In the genomic region with DNA sequence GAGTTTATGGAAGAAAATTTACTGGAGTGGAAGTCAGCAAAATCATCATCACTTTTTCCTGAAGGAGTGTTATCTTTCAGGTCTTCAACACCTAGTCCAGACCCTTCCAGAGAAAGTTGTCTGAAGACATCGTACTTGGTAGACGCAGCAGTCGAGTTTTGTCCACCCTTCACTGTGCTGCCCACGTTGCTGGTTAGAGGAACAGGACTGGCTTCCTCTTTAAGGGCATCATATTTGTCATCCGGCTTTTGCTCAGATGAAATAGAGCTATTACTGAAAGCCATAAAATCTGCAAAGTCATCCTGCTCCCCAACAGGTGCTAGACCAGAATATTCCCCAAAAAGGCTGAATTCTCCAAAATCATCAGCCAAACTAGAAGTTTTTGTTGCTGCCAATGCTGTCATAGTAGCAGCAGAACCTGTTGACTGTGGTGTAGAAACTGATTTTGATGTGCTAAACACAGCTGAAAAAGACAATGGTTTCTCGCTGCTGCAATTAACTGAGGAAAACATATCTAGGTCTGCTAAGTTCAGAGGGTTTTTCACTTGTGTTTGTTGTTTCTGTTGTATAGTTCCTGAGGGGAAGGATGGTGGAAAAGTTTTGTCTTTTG, we compare ENCODE assay signal across 2 cellular contexts.
TF ChIP-seq lines count a peak whose summit lies in the region.

No MANE protein-coding gene starts in this region.

TF ChIP-seq in SK-N-SH, 30 proteins besides CTCF, POLR2A, EP300 and RAD21:
- no peak for TF ChIP-seq GABPA (IDR thresholded peaks at IDR 0.05; ENCODE audit: low read depth)
- TF ChIP-seq, protein P1, sequence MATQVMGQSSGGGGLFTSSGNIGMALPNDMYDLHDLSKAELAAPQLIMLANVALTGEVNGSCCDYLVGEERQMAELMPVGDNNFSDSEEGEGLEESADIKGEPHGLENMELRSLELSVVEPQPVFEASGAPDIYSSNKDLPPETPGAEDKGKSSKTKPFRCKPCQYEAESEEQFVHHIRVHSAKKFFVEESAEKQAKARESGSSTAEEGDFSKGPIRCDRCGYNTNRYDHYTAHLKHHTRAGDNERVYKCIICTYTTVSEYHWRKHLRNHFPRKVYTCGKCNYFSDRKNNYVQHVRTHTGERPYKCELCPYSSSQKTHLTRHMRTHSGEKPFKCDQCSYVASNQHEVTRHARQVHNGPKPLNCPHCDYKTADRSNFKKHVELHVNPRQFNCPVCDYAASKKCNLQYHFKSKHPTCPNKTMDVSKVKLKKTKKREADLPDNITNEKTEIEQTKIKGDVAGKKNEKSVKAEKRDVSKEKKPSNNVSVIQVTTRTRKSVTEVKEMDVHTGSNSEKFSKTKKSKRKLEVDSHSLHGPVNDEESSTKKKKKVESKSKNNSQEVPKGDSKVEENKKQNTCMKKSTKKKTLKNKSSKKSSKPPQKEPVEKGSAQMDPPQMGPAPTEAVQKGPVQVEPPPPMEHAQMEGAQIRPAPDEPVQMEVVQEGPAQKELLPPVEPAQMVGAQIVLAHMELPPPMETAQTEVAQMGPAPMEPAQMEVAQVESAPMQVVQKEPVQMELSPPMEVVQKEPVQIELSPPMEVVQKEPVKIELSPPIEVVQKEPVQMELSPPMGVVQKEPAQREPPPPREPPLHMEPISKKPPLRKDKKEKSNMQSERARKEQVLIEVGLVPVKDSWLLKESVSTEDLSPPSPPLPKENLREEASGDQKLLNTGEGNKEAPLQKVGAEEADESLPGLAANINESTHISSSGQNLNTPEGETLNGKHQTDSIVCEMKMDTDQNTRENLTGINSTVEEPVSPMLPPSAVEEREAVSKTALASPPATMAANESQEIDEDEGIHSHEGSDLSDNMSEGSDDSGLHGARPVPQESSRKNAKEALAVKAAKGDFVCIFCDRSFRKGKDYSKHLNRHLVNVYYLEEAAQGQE (IDR thresholded peaks at IDR 0.05; ENCODE audit: low read depth, low read length), result no peak
- no peak for TF ChIP-seq NRF1 (IDR thresholded peaks at IDR 0.05; ENCODE audit: low read depth, low read length)
- TF ChIP-seq RFX5 (IDR thresholded peaks at IDR 0.05; ENCODE audit: low read length), result no peak
- TF ChIP-seq, protein P2, sequence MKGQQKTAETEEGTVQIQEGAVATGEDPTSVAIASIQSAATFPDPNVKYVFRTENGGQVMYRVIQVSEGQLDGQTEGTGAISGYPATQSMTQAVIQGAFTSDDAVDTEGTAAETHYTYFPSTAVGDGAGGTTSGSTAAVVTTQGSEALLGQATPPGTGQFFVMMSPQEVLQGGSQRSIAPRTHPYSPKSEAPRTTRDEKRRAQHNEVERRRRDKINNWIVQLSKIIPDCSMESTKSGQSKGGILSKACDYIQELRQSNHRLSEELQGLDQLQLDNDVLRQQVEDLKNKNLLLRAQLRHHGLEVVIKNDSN (IDR thresholded peaks at IDR 0.05; ENCODE audit: borderline replicate concordance, low read depth), result no peak
- TF ChIP-seq MXI1 (IDR thresholded peaks at IDR 0.05; ENCODE audit: low read depth, low read length), result no peak
- TF ChIP-seq YY1 (IDR thresholded peaks at IDR 0.05; ENCODE audit: low read depth), result no peak
- no peak for TF ChIP-seq MAX (IDR thresholded peaks at IDR 0.05; ENCODE audit: low read depth)
- TF ChIP-seq RXRA (IDR thresholded peaks at IDR 0.05; ENCODE audit: borderline replicate concordance, low read depth), result no peak
- TF ChIP-seq POLR2AphosphoS5 (IDR thresholded peaks at IDR 0.05; ENCODE audit: low read depth, low read length), result no peak
- TF ChIP-seq, protein P3, sequence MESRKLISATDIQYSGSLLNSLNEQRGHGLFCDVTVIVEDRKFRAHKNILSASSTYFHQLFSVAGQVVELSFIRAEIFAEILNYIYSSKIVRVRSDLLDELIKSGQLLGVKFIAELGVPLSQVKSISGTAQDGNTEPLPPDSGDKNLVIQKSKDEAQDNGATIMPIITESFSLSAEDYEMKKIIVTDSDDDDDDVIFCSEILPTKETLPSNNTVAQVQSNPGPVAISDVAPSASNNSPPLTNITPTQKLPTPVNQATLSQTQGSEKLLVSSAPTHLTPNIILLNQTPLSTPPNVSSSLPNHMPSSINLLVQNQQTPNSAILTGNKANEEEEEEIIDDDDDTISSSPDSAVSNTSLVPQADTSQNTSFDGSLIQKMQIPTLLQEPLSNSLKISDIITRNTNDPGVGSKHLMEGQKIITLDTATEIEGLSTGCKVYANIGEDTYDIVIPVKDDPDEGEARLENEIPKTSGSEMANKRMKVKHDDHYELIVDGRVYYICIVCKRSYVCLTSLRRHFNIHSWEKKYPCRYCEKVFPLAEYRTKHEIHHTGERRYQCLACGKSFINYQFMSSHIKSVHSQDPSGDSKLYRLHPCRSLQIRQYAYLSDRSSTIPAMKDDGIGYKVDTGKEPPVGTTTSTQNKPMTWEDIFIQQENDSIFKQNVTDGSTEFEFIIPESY (IDR thresholded peaks at IDR 0.05; ENCODE audit: borderline replicate concordance, low read depth), result no peak
- no peak for TF ChIP-seq SIN3A (IDR thresholded peaks at IDR 0.05; ENCODE audit: borderline replicate concordance, low read depth, low read length)

TF ChIP-seq in HEK293T, 16 proteins besides CTCF, POLR2A, EP300 and RAD21:
- TF ChIP-seq SUZ12 (IDR thresholded peaks at IDR 0.05) (no peak), NFRKB (IDR thresholded peaks at IDR 0.05) (no peak), HDGF (IDR thresholded peaks at IDR 0.05; ENCODE audit: borderline replicate concordance) (no peak), SP1 (IDR thresholded peaks at IDR 0.05) (no peak), CTBP1 (IDR thresholded peaks at IDR 0.05; ENCODE audit: borderline replicate concordance) (no peak), L3MBTL2 (conservative IDR thresholded peaks at IDR 0.05) (no peak), FOXM1 (IDR thresholded peaks at IDR 0.05; ENCODE audit: borderline replicate concordance) (no peak), FOXK2 (IDR thresholded peaks at IDR 0.05) (no peak), ZNF384 (IDR thresholded peaks at IDR 0.05) (no peak), FOXA1 (IDR thresholded peaks at IDR 0.05) (no peak), ELF4 (IDR thresholded peaks at IDR 0.05) (no peak), PKNOX1 (IDR thresholded peaks at IDR 0.05) (no peak), ARNT (IDR thresholded peaks at IDR 0.05) (no peak)
